ENCODE assay signal across 8 cellular contexts in genomic region chr20:38863024-38863851, GRCh38. TPM values are rescaled to one million over a fixed set of nuclear protein-coding genes. Genes with fewer than 3 reads are reported as not detected.
DNase-seq lines count a peak whose midpoint lies in the region; ATAC-seq and FAIRE-seq lines count a peak whose summit lies in the region.

No MANE protein-coding gene starts in this region.

- ATAC-seq in GM21423 (IDR thresholded peaks at IDR 0.05; ENCODE audit: unreplicated experiment), result peak; percentile 70
- ATAC-seq in stimulated activated naive CD8-positive, alpha-beta T cell treated with anti-CD3 and anti-CD28 coated beads, Interleukin-15, amount 100 ng/mL, for 72 hours, result peak; percentile 96

- peak overlapping the region in 7 of 8 donors; percentile 13 to 77 (median 61) for H3K4me3 Mint-ChIP-seq in CD4-positive, alpha-beta memory T cell
- H3K4me3 Mint-ChIP-seq in stimulated activated naive CD8-positive, alpha-beta T cell treated with anti-CD3 and anti-CD28 coated beads, Interleukin-15, amount 100 ng/mL, for 72 hours, result peak overlapping the region; percentile 52 to 53

- H3K9me3 ChIP-seq in CD4-positive, alpha-beta memory T cell (ENCODE audit: control insufficient read depth in 1 of 2, low read length in 2 of 2), result no peaks in the 10 kb centered on the region

- H3K9me3 Mint-ChIP-seq in CD4-positive, alpha-beta memory T cell, result no peaks in the 10 kb centered on the region
- no peaks in the 10 kb centered on the region for H3K9me3 Mint-ChIP-seq in stimulated activated naive CD8-positive, alpha-beta T cell treated with anti-CD3 and anti-CD28 coated beads, Interleukin-15, amount 100 ng/mL, for 72 hours

- POLR2A ChIA-PET in CD4-positive, alpha-beta memory T cell (lab: Charles Lee; ENCODE audit: partially characterized antibody), result interaction anchor here (1.3 to 3.0 kb wide), 6 partner anchors 10 to 58 kb away, joined by 3 to 16 read pairs (median 8); partner anchors contain the start of gene PPP1R16B

- intact Hi-C loops in CD4-positive, alpha-beta memory T cell (cut with micrococcal nuclease), result loop anchor here (1.0 kb wide), 1 partner anchor 10 kb away; no protein-coding TSS in a partner anchor

- peak overlapping the region; percentile 92 to 96 (median 95) for H3K27ac Mint-ChIP-seq in CD4-positive, alpha-beta memory T cell
- H3K27ac Mint-ChIP-seq in stimulated activated naive CD8-positive, alpha-beta T cell treated with anti-CD3 and anti-CD28 coated beads, Interleukin-15, amount 100 ng/mL, for 72 hours, result peak overlapping the region; percentile 86 to 96

- no peak overlapping the region for H3K4me3 ChIP-seq in CD4-positive, alpha-beta memory T cell (ENCODE audit: low read length in 2 of 2)
- H3K4me3 ChIP-seq in Jurkat, Clone E6-1 (ENCODE audit: low read length), result no peak overlapping the region

- DNase-seq in CD4-positive, alpha-beta memory T cell, result peak; percentile 46 to 87 (median 51)
- peak; percentile 28 for DNase-seq in Jurkat, Clone E6-1 (ENCODE audit: low read depth, low spot score)
- DNase-seq in activated T-helper 1 cell treated with Interleukin-2 at 50 U/mL for 16 hours (ENCODE audit: low read depth) (peak; percentile 28), epidermal melanocyte (ENCODE audit: insufficient read length, low spot score) (no peak), RCC 7860 (ENCODE audit: low spot score) (no peak), NCI-H2029 treated with DMSO at 0.1 percent for 48 hours (lab: John Stamatoyannopoulos, UW) (no peak)
- peak in 1 of 2 donors; percentile 66 for DNase-seq in stimulated activated naive CD8-positive, alpha-beta T cell treated with anti-CD3 and anti-CD28 coated beads, Interleukin-15, amount 100 ng/mL, for 72 hours

- CTCF ChIA-PET in CD4-positive, alpha-beta memory T cell (lab: Charles Lee; ENCODE audit: partially characterized antibody), result interaction anchor here (1.0 to 1.3 kb wide), 4 partner anchors 15 to 57 kb away, joined by 3 to 5 read pairs (median 3); no protein-coding TSS in a partner anchor

- no peaks in the 10 kb centered on the region for H3K27me3 ChIP-seq in CD4-positive, alpha-beta memory T cell (ENCODE audit: insufficient read depth, low read length)

- peaks cover 3 to 25% of the 10 kb centered on the region in 2 donors for H3K36me3 Mint-ChIP-seq in CD4-positive, alpha-beta memory T cell

- FAIRE-seq in RCC 7860 (lab: Jason Lieb, UNC), result no peak

- no peaks in the 10 kb centered on the region for H3K27me3 Mint-ChIP-seq in CD4-positive, alpha-beta memory T cell
- no peaks in the 10 kb centered on the region for H3K27me3 Mint-ChIP-seq in stimulated activated naive CD8-positive, alpha-beta T cell treated with anti-CD3 and anti-CD28 coated beads, Interleukin-15, amount 100 ng/mL, for 72 hours

- peak overlapping the region; percentile 61 for H3K27ac ChIP-seq in CD4-positive, alpha-beta memory T cell (ENCODE audit: low read depth, low read length)

- H3K4me1 Mint-ChIP-seq in CD4-positive, alpha-beta memory T cell, result peaks cover 51 to 78% (median 62%) of the 10 kb centered on the region in 4 donors
- peaks cover 56% of the 10 kb centered on the region for H3K4me1 Mint-ChIP-seq in stimulated activated naive CD8-positive, alpha-beta T cell treated with anti-CD3 and anti-CD28 coated beads, Interleukin-15, amount 100 ng/mL, for 72 hours

- H3K36me3 ChIP-seq in CD4-positive, alpha-beta memory T cell (ENCODE audit: insufficient read depth, low read length), result no peaks in the 10 kb centered on the region

- H3K4me1 ChIP-seq in CD4-positive, alpha-beta memory T cell (ENCODE audit: insufficient read depth, low read length), result peaks cover 59% of the 10 kb centered on the region

RNA-seq across cellular contexts. Expression of gene PPP1R16B, which starts 57.7 kb away (rescaled TPM):
- total RNA-seq in CD4-positive, alpha-beta memory T cell, result 10 to 100 TPM; 54.3 to 55.1 TPM
- polyA plus RNA-seq in CD4-positive, alpha-beta memory T cell, result 10 to 100 TPM; 17.3 to 36.7 TPM
- polyA plus RNA-seq in Jurkat, Clone E6-1 (2012; ENCODE audit: insufficient read depth, insufficient read length), result 20.2 TPM

Comparison
In these comparisons a context has a peak if more than half of its experiments do, and no peak if none do; other contexts are left out.
1. DNase-seq: peak in CD4-positive, alpha-beta memory T cell (5 of 5), Jurkat, Clone E6-1 (single experiment) and activated T-helper 1 cell treated with Interleukin-2 at 50 U/mL for 16 hours (single experiment); none in epidermal melanocyte (single experiment), RCC 7860 (single experiment) and NCI-H2029 treated with DMSO at 0.1 percent for 48 hours (single experiment).